Comparison of ENCODE assay signal across 17 cellular contexts in the genomic region with DNA sequence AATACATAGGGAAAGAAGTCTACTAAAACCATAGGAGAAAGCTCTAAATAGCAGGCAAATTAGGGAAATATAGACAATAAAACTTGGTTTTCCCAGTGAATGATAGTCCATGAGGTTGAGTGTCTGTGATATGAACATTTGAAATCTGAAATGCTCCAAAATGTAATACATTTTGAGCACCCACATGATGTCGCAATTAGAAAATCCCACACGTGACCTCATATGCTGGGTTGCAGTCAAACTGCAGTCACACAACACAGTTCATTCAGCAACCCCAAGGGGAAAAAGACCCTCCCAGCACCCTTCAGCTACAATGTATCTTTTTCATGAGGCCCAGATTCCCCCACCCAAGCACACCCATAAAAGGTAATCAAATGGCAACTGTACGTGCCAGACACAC.
"Had no signal": no experiment of that assay in that cellular context is flagged by ENCODE, and none has a peak within 500 bp of the region (broad histone marks: within the 10 kb centered on the region; RNA-seq: fewer than 3 reads in every experiment).

No MANE protein-coding gene starts in this region.

- H3K27me3 ChIP-seq: colonic mucosa, esophagus squamous epithelium, upper lobe of left lung had no signal

- DNase-seq: activated CD4-positive, alpha-beta T cell treated with anti-CD3 and anti-CD28 coated beads for 1 hour; activated CD4-positive, alpha-beta T cell treated with anti-CD3 and anti-CD28 coated beads, Interleukin-2, amount 50 U/mL, for 1 hour; activated CD8-positive, alpha-beta T cell treated with anti-CD3 and anti-CD28 coated beads, Interleukin-2, amount 10 ng/mL, durations not matched to agents 7 days and 5 days; activated gamma-delta T cell; colonic mucosa; esophagus squamous epithelium; kidney; lower lobe of right lung; naive thymus-derived CD4-positive, alpha-beta T cell; stimulated activated CD4-positive, alpha-beta T cell treated with anti-CD3 and anti-CD28 coated beads, Interleukin-4, amount 100 ng/mL, for 24 hours; stimulated activated naive CD4-positive, alpha-beta T cell treated with Interleukin-2 at 50 U/mL for 16 hours; T-helper 1 cell; upper lobe of left lung had no signal

- H3K36me3 ChIP-seq: colonic mucosa, esophagus squamous epithelium, lower lobe of right lung, prostate gland, thoracic aorta, upper lobe of left lung had no signal

- ATAC-seq: activated CD8-positive, alpha-beta T cell treated with anti-CD3 and anti-CD28 coated beads, Interleukin-2, amount 10 ng/mL, durations not matched to agents 7 days and 5 days; left lobe of liver; lower lobe of right lung; naive thymus-derived CD4-positive, alpha-beta T cell had no signal

- H3K9me3 ChIP-seq: colonic mucosa, esophagus squamous epithelium, lower lobe of right lung, prostate gland, thoracic aorta, upper lobe of left lung had no signal

- H3K4me1 ChIP-seq: colonic mucosa, lower lobe of right lung, prostate gland had no signal

- H3K4me3 ChIP-seq: colonic mucosa, esophagus squamous epithelium, lower lobe of right lung, prostate gland, thoracic aorta, upper lobe of left lung had no signal

- FAIRE-seq: astrocyte, kidney had no signal

- H3K27ac ChIP-seq: colonic mucosa, esophagus squamous epithelium, lower lobe of right lung, prostate gland, thoracic aorta, upper lobe of left lung had no signal
